17 cellular contexts compared by ENCODE assay signal in genomic region chr2:241417626-241418025, GRCh38.
DNase-seq lines count a peak whose midpoint lies in the region; ATAC-seq and TF ChIP-seq lines count a peak whose summit lies in the region.
"Had no signal": no experiment of that assay in that cellular context is flagged by ENCODE, and none has a peak within 500 bp of the region (broad histone marks: within the 10 kb centered on the region; RNA-seq: fewer than 3 reads in every experiment).

No MANE protein-coding gene starts in this region.

- intact Hi-C loops in A673 (cut with micrococcal nuclease; ENCODE audit: unreplicated experiment) = no loop called here

- peaks cover 4% of the 10 kb centered on the region for H3K4me1 ChIP-seq in A673 (ENCODE audit: insufficient read depth, low read length, poor library complexity, severe bottlenecking)
- H3K4me1 ChIP-seq: HAP-1 had no signal

- no peaks in the 10 kb centered on the region for H3K27me3 ChIP-seq in A673 (replicated peaks; ENCODE audit: insufficient read depth, low read depth, low read length, poor library complexity)
- H3K27me3 ChIP-seq: brain microvascular endothelial cell had no signal

- BruUV-seq in A673 (replicated peaks; lab: Mats Ljungman, UMichigan) = no TSS peak

- DNase-seq in NCI-H128 (lab: John Stamatoyannopoulos, UW; ENCODE audit: unreplicated experiment) (peak; percentile 17), NCI-H2107 treated with DMSO at 0.1 percent for 48 hours (lab: John Stamatoyannopoulos, UW; ENCODE audit: unreplicated experiment) (peak; percentile 84), SHP77 treated with DMSO at 0.1 percent for 48 hours (lab: John Stamatoyannopoulos, UW) (peak; percentile 91), A673 (ENCODE audit: low spot score) (no peak)
- no peak for DNase-seq in activated CD8-positive, alpha-beta memory T cell treated with anti-CD3 and anti-CD28 coated beads for 24 hours
- DNase-seq: activated B cell treated with CpG ODN at 0.5 μM for 24 hours; activated CD8-positive, alpha-beta T cell treated with anti-CD3 and anti-CD28 coated beads, Interleukin-2, amount 10 ng/mL, durations not matched to agents 7 days and 5 days; activated naive CD8-positive, alpha-beta T cell treated with anti-CD3 and anti-CD28 coated beads for 36 hours; activated T-cell treated with anti-CD3 and anti-CD28 coated beads, Interleukin-2, amount 50 U/mL, for 72 hours; brain microvascular endothelial cell; NCI-H446; stimulated activated CD4-positive, alpha-beta T cell treated with anti-CD3 and anti-CD28 coated beads, Interleukin-4, amount 100 ng/mL, for 1 hour had no signal

- peaks cover 23% of the 10 kb centered on the region for H3K36me3 ChIP-seq in A673 (ENCODE audit: insufficient read depth, low read length, poor library complexity, severe bottlenecking)

- H3K27ac ChIP-seq in temporal lobe (ENCODE audit: low read depth, low read length) (peak overlapping the region; percentile 78), A673 (ENCODE audit: low read depth, low read length, poor library complexity, severe bottlenecking) (no peak overlapping the region)
- H3K27ac ChIP-seq: brain microvascular endothelial cell, epithelial cell of prostate, thoracic aorta had no signal

- CTCF ChIA-PET in A673 (lab: Charles Lee) = no interaction called here

- ATAC-seq in HG02840 (IDR thresholded peaks at IDR 0.05; ENCODE audit: low FRiP score, unreplicated experiment) = no peak
- ATAC-seq: activated CD8-positive, alpha-beta T cell treated with anti-CD3 and anti-CD28 coated beads, Interleukin-2, amount 10 ng/mL, durations not matched to agents 7 days and 5 days; activated T-cell treated with anti-CD3 and anti-CD28 coated beads, Interleukin-2, amount 50 U/mL, for 72 hours had no signal

- no peak for TF ChIP-seq CTCF in A673 (conservative IDR thresholded peaks at IDR 0.05; ENCODE audit: low read depth, low read length)

- POLR2A ChIA-PET in A673 (lab: Charles Lee; ENCODE audit: low non-redundant PET) = no interaction called here

- H3K4me3 ChIP-seq in A673 (ENCODE audit: low read depth, low read length, poor library complexity, severe bottlenecking) = no peak overlapping the region
- H3K4me3 ChIP-seq: HAP-1, thoracic aorta had no signal

- H3K9me3 ChIP-seq in A673 (ENCODE audit: low read depth, low read length, poor library complexity, severe bottlenecking) = no peaks in the 10 kb centered on the region
- H3K9me3 ChIP-seq: HAP-1, thoracic aorta had no signal

Comparison
In these comparisons a context has a peak if more than half of its experiments do, and no peak if none do; other contexts are left out.
1. DNase-seq: peak in NCI-H128 (single experiment), NCI-H2107 treated with DMSO at 0.1 percent for 48 hours (single experiment) and SHP77 treated with DMSO at 0.1 percent for 48 hours (single experiment); none in activated CD8-positive, alpha-beta memory T cell treated with anti-CD3 and anti-CD28 coated beads for 24 hours (single experiment) and A673 (single experiment).